17 cellular contexts compared by ENCODE assay signal in the genomic region with DNA sequence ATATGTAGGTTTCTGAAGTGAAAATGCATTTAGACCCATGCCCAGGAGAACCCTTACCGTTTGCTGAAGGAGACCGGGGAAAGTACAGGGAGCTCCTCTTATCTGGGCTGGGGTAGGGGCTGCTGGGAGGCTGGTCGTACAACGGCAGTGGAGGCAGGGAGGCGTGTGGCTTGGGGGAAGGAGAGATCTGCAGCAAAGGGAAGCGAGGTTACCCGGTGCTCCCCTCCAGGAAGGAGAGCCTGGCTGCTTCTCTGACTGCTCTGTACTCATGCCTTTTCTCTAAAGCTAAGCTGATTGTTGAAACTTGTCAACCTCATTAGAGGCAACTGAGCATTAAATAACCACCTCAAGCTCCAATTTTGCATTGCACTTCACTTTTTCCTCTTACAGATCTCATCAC. TPM values are rescaled to one million over a fixed set of nuclear protein-coding genes. Genes with fewer than 3 reads are reported as not detected.
DNase-seq lines count a peak whose midpoint lies in the region; ATAC-seq and TF ChIP-seq lines count a peak whose summit lies in the region.
"Had no signal": no experiment of that assay in that cellular context is flagged by ENCODE, and none has a peak within 500 bp of the region (broad histone marks: within the 10 kb centered on the region; RNA-seq: fewer than 3 reads in every experiment).

No MANE protein-coding gene starts in this region.

- H3K27me3 ChIP-seq in heart right ventricle (no peaks in the 10 kb centered on the region), PC-9 (ENCODE audit: insufficient read depth, low read depth) (no peaks in the 10 kb centered on the region)
- H3K27me3 ChIP-seq: BE2C, SJCRH30 had no signal

- no peak overlapping the region for H3K4me3 ChIP-seq in heart right ventricle
- no peak overlapping the region for H3K4me3 ChIP-seq in PC-9
- H3K4me3 ChIP-seq: SJCRH30 had no signal

- H3K27ac Mint-ChIP-seq in nephron, result peak overlapping the region; percentile 84 to 88 (median 87)
- H3K27ac Mint-ChIP-seq in stimulated activated naive B cell treated with anti-CD40 and anti-IgM and Interleukin-4, amounts not matched to agents 10 μg/mL and 1 μg/mL and 100 μg/mL, for 72 hours, result peak overlapping the region; percentile 20

- H3K4me3 Mint-ChIP-seq in nephron, result no peak overlapping the region
- no peak overlapping the region for H3K4me3 Mint-ChIP-seq in stimulated activated naive B cell treated with anti-CD40 and anti-IgM and Interleukin-4, amounts not matched to agents 10 μg/mL and 1 μg/mL and 100 μg/mL, for 72 hours
- H3K4me3 Mint-ChIP-seq: CD4-positive, CD25-positive, alpha-beta regulatory T cell had no signal

- no peak overlapping the region for H2AFZ ChIP-seq in PC-9

- no peaks in the 10 kb centered on the region for H3K79me2 ChIP-seq in PC-9 (ENCODE audit: low read depth)

- intact Hi-C loops in heart right ventricle (cut with DNase I) (no loop called here), left ventricle myocardium superior (cut with micrococcal nuclease) (no loop called here), PC-9 (cut with micrococcal nuclease; ENCODE audit: unreplicated experiment) (no loop called here)

- no peaks in the 10 kb centered on the region for H3K9me3 Mint-ChIP-seq in nephron
- no peaks in the 10 kb centered on the region for H3K9me3 Mint-ChIP-seq in stimulated activated naive B cell treated with anti-CD40 and anti-IgM and Interleukin-4, amounts not matched to agents 10 μg/mL and 1 μg/mL and 100 μg/mL, for 72 hours

- peaks cover 38% of the 10 kb centered on the region for H3K4me1 Mint-ChIP-seq in nephron
- peaks cover 0 to 5% of the 10 kb centered on the region in 2 donors for H3K4me1 Mint-ChIP-seq in stimulated activated naive B cell treated with anti-CD40 and anti-IgM and Interleukin-4, amounts not matched to agents 10 μg/mL and 1 μg/mL and 100 μg/mL, for 72 hours

- peaks cover 60% of the 10 kb centered on the region for H3K36me3 Mint-ChIP-seq in nephron (ENCODE audit: low read depth)
- H3K36me3 Mint-ChIP-seq in stimulated activated naive B cell treated with anti-CD40 and anti-IgM and Interleukin-4, amounts not matched to agents 10 μg/mL and 1 μg/mL and 100 μg/mL, for 72 hours, result peaks cover 38 to 65% of the 10 kb centered on the region in 2 donors

- no peak for DNase-seq in heart right ventricle
- DNase-seq in left ventricle myocardium superior, result no peak
- no peak for DNase-seq in PC-9
- DNase-seq in stimulated activated naive B cell treated with anti-CD40 and anti-IgM and Interleukin-4, amounts not matched to agents 10 μg/mL and 1 μg/mL and 100 μg/mL, for 72 hours, result no peak
- no peak for DNase-seq in NCI-H2171 (lab: John Stamatoyannopoulos, UW)
- DNase-seq: BE2C; CD4-positive, CD25-positive, alpha-beta regulatory T cell; DMS 273 treated with DMSO at 0.1 percent for 48 hours; DMS79 treated with DMSO at 0.1 percent for 48 hours; Karpas-422; NCI-H1105 treated with DMSO at 0.1 percent for 48 hours; NCI-H2029 treated with DMSO at 0.1 percent for 48 hours; NCI-H345; SJCRH30 had no signal

- no peaks in the 10 kb centered on the region for H3K27me3 Mint-ChIP-seq in nephron (ENCODE audit: low read depth)
- no peaks in the 10 kb centered on the region for H3K27me3 Mint-ChIP-seq in stimulated activated naive B cell treated with anti-CD40 and anti-IgM and Interleukin-4, amounts not matched to agents 10 μg/mL and 1 μg/mL and 100 μg/mL, for 72 hours
- H3K27me3 Mint-ChIP-seq: CD4-positive, CD25-positive, alpha-beta regulatory T cell had no signal

- peak overlapping the region in 7 of 10 donors; percentile 59 to 78 (median 68) for H3K27ac ChIP-seq in heart right ventricle
- peak overlapping the region; percentile 49; the same call in 1 of the 2 replicates for H3K27ac ChIP-seq in PC-9
- H3K27ac ChIP-seq: SJCRH30 had no signal

- ATAC-seq in heart right ventricle (no peak), left ventricle myocardium superior (no peak), GM21717 (IDR thresholded peaks at IDR 0.05; ENCODE audit: unreplicated experiment) (no peak), GM18868 (IDR thresholded peaks at IDR 0.05; ENCODE audit: unreplicated experiment) (no peak)
- no peak for ATAC-seq in stimulated activated naive B cell treated with anti-CD40 and anti-IgM and Interleukin-4, amounts not matched to agents 10 μg/mL and 1 μg/mL and 100 μg/mL, for 72 hours (replicated peaks)

- H3K9me3 ChIP-seq in heart right ventricle, result no peaks in the 10 kb centered on the region
- H3K9me3 ChIP-seq in PC-9 (ENCODE audit: insufficient read depth, low read depth), result no peaks in the 10 kb centered on the region
- H3K9me3 ChIP-seq: BE2C, SJCRH30 had no signal

- H4K20me1 ChIP-seq in PC-9 (ENCODE audit: insufficient read depth), result no peaks in the 10 kb centered on the region

- CTCF ChIA-PET in PC-9 (lab: Charles Lee), result interaction anchor here (0.7 to 1.8 kb wide), 3 partner anchors 13 to 336 kb away, joined by 3 to 4 read pairs (median 3); no protein-coding TSS in a partner anchor

- no TSS peak for BruUV-seq in PC-9 (replicated peaks; lab: Mats Ljungman, UMichigan)

- H3K4me1 ChIP-seq in heart right ventricle, result peaks cover 13 to 76% (median 50%) of the 10 kb centered on the region in 9 donors
- H3K4me1 ChIP-seq in PC-9 (replicated peaks; ENCODE audit: insufficient read depth), result peaks cover 8% of the 10 kb centered on the region
- H3K4me1 ChIP-seq: BE2C had no signal

- H3K4me2 ChIP-seq in PC-9, result no peak overlapping the region

- H3K36me3 ChIP-seq in heart right ventricle (peaks cover 0 to 90% (median 22%) of the 10 kb centered on the region in 9 donors), PC-9 (ENCODE audit: low read depth) (no peaks in the 10 kb centered on the region)

- 79 to 92% methylated on average over 7 of the region's 7 CpGs for WGBS in heart right ventricle, 2 donors

- TF ChIP-seq CTCF in heart right ventricle (IDR thresholded peaks at IDR 0.05) (no peak), PC-9 (conservative IDR thresholded peaks at IDR 0.05) (no peak), nephron (IDR thresholded peaks at IDR 0.05; ENCODE audit: unreplicated experiment in 3 of 3) (no peak)

- no peaks in the 10 kb centered on the region for H3K9me2 ChIP-seq in PC-9 (ENCODE audit: insufficient read depth)

- POLR2A ChIA-PET in PC-9 (lab: Charles Lee; ENCODE audit: unreplicated experiment), result no interaction called here

- H3F3A ChIP-seq in PC-9 (ENCODE audit: insufficient read depth, low read depth), result peaks cover 9% of the 10 kb centered on the region; the same call in 1 of the 2 replicates

RNA-seq across cellular contexts. Expression of gene ATG16L2, which starts 27.2 kb away (rescaled TPM):
- 10 to 100 TPM in 7 of 10 donors, 1 to 10 TPM in 3; 8.0 to 23.9 (median 12.3) TPM for total RNA-seq in heart right ventricle
- 10 to 100 TPM; 10.3 to 66.9 TPM for polyA plus RNA-seq in heart right ventricle
- total RNA-seq in left ventricle myocardium superior, result 16.3 TPM
- total RNA-seq in PC-9 (2021), result 17.5 and 24.0 TPM in 2 replicates

RNA-seq across cellular contexts. Expression of gene STARD10, which starts 47.5 kb away (rescaled TPM):
- total RNA-seq in heart right ventricle (10 to 100 TPM; 36.1 to 97.9 (median 51.3) TPM), left ventricle myocardium superior (102 TPM), PC-9 (2021) (145 and 184 TPM in 2 replicates)
- 100 to 1,000 TPM in 1 of 2 donors, 10 to 100 TPM in 1; 40.8 to 291 TPM for polyA plus RNA-seq in heart right ventricle
